ENCODE assay signal across 8 cellular contexts in genomic region chr3:47283596-47284364, GRCh38. TPM values are rescaled to one million over a fixed set of nuclear protein-coding genes. Genes with fewer than 3 reads are reported as not detected.
DNase-seq lines count a peak whose midpoint lies in the region; ATAC-seq and TF ChIP-seq lines count a peak whose summit lies in the region.

No MANE protein-coding gene starts in this region.

- intact Hi-C loops in natural killer cell (cut with micrococcal nuclease): loop anchor here (2.0 kb wide), 1 partner anchor 97 kb away; the partner anchor contains the start of gene PTPN23

- H3K9me3 Mint-ChIP-seq in natural killer cell: no peaks in the 10 kb centered on the region

- in situ Hi-C loops in ACHN (cut with HindIII; ENCODE audit: low pct_ligation_motif_present, low pct_unique_long_range_greater_than_20kb, low sequenced_read_pairs): no loop called here
- in situ Hi-C loops in HAP-1 (cut with MboI; ENCODE audit: low sequenced_read_pairs): no loop called here

- H3K27ac Mint-ChIP-seq in natural killer cell: peak overlapping the region; percentile 97 to 100

- H3K27me3 ChIP-seq in HAP-1 (ENCODE audit: low read depth): no peaks in the 10 kb centered on the region

- H3K36me3 ChIP-seq in HAP-1 (replicated peaks) (peaks cover 20% of the 10 kb centered on the region), urinary bladder (ENCODE audit: insufficient read depth) (no peaks in the 10 kb centered on the region)

- ATAC-seq in natural killer cell (no peak), GM19455 (IDR thresholded peaks at IDR 0.05; ENCODE audit: unreplicated experiment) (no peak)

- WGBS in urinary bladder: 30% methylated on average over 12 of the region's 12 CpGs

- TF ChIP-seq CTCF in epithelial cell of esophagus (IDR thresholded peaks at IDR 0.05; ENCODE audit: insufficient read depth, low read depth, low read length, missing control alignments): no peak
- no peak for TF ChIP-seq CTCF in natural killer cell (IDR thresholded peaks at IDR 0.05)

- H3K4me3 ChIP-seq in HAP-1 (peak overlapping the region; percentile 94), epithelial cell of esophagus (ENCODE audit: low read length) (peak overlapping the region; percentile 79), urinary bladder (ENCODE audit: low read depth, low read length) (peak overlapping the region; percentile 70)

- H3K27ac ChIP-seq in urinary bladder (ENCODE audit: low read depth): no peak overlapping the region

- no peaks in the 10 kb centered on the region for H3K27me3 Mint-ChIP-seq in natural killer cell (ENCODE audit: low read depth in 2 of 2)

- peaks cover 37 to 43% of the 10 kb centered on the region in 2 donors for H3K4me1 Mint-ChIP-seq in natural killer cell

- peak overlapping the region; percentile 99 for H3K4me3 Mint-ChIP-seq in natural killer cell

- H3K4me1 ChIP-seq in HAP-1 (peaks cover 13% of the 10 kb centered on the region), urinary bladder (ENCODE audit: insufficient read depth) (no peaks in the 10 kb centered on the region)

- DNase-seq in ACHN: peak; percentile 7
- peak in 1 of 2 experiments; percentile 45 for DNase-seq in HAP-1 (ENCODE audit: low spot score in 2 of 2)
- peak; percentile 61 for DNase-seq in activated CD4-positive, alpha-beta T cell treated with anti-CD3 and anti-CD28 coated beads for 48 hours
- no peak for DNase-seq in epithelial cell of esophagus (ENCODE audit: low read depth)
- DNase-seq in natural killer cell: no peak
- no peak for DNase-seq in superior temporal gyrus (ENCODE audit: extremely low spot score)

- H3K36me3 Mint-ChIP-seq in natural killer cell: no peaks in the 10 kb centered on the region

- no peaks in the 10 kb centered on the region for H3K9me3 ChIP-seq in HAP-1

RNA-seq across cellular contexts. Expression of gene KLHL18, which starts 1.0 kb away (rescaled TPM):
- total RNA-seq in natural killer cell: 10 to 100 TPM; 37.3 to 47.9 (median 45.2) TPM
- 13.1 TPM for total RNA-seq in urinary bladder
- 11.9 TPM for polyA plus RNA-seq in urinary bladder

RNA-seq across cellular contexts. Expression of gene KIF9, which starts 1.2 kb away (rescaled TPM):
- total RNA-seq in natural killer cell (10 to 100 TPM; 11.4 to 21.9 (median 21.4) TPM), urinary bladder (4.3 TPM)
- polyA plus RNA-seq in urinary bladder: 11.3 TPM

Comparison
In these comparisons a context has a peak if more than half of its experiments do, and no peak if none do; other contexts are left out.
1. DNase-seq: peak in ACHN (single experiment) and activated CD4-positive, alpha-beta T cell treated with anti-CD3 and anti-CD28 coated beads for 48 hours (single experiment); none in epithelial cell of esophagus (single experiment), natural killer cell (single experiment) and superior temporal gyrus (single experiment).
2. Peak in every context shown above with its lines, with median percentiles within 50 percentile points of each other: H3K4me3 ChIP-seq.